In genomic region chr5:172164773-172165212, GRCh38 we compare ENCODE assay signal across 1 cellular context.
A peak's percentile ranks its signal among the peaks of the same experiment; 100 is the strongest.
TF ChIP-seq lines count a peak whose summit lies in the region.

No MANE protein-coding gene starts in this region.

TF ChIP-seq in HepG2, 621 proteins besides CTCF, POLR2A, EP300 and RAD21 (continued from another document):
- no peak for TF ChIP-seq HIC2 (CRISPR knock-in tag; IDR thresholded peaks at IDR 0.05; ENCODE audit: low read depth)
- TF ChIP-seq ZFY (CRISPR knock-in tag; IDR thresholded peaks at IDR 0.05), result peak; percentile 53; the same call in 1 of the 2 replicates
- TF ChIP-seq HOXA5 (CRISPR knock-in tag; IDR thresholded peaks at IDR 0.05), result no peak
- no peak for TF ChIP-seq RBM39 (IDR thresholded peaks at IDR 0.05; ENCODE audit: low read depth, low read length, poor library complexity, severe bottlenecking)
- peak; percentile 7; the same call in 1 of the 2 replicates for TF ChIP-seq SAP130 (CRISPR knock-in tag; IDR thresholded peaks at IDR 0.05; ENCODE audit: low read depth)
- peak; percentile 58; the same call in 1 of the 2 replicates for TF ChIP-seq ZBTB7A (CRISPR knock-in tag; IDR thresholded peaks at IDR 0.05)
- 0 out of 2 replicates have a peak, but pooled peaks have one; percentile 37 for TF ChIP-seq ZNF296 (CRISPR knock-in tag; conservative IDR thresholded peaks at IDR 0.05)
- peak; percentile 45 for TF ChIP-seq HNRNPLL (IDR thresholded peaks at IDR 0.05; ENCODE audit: low read depth, low read length, poor library complexity, severe bottlenecking)
- TF ChIP-seq SALL1 (CRISPR knock-in tag; IDR thresholded peaks at IDR 0.05), result peak; percentile 42; the same call in 1 of the 2 replicates
- TF ChIP-seq SP140L (CRISPR knock-in tag; IDR thresholded peaks at IDR 0.05; ENCODE audit: borderline replicate concordance), result no peak
- TF ChIP-seq MIER3 (CRISPR knock-in tag; IDR thresholded peaks at IDR 0.05; ENCODE audit: borderline replicate concordance), result no peak
- peak; percentile 25; the same call in 1 of the 2 replicates for TF ChIP-seq ARID5B (CRISPR knock-in tag; IDR thresholded peaks at IDR 0.05)
- peak; percentile 53; the same call in 1 of the 2 replicates for TF ChIP-seq ZFX (CRISPR knock-in tag; IDR thresholded peaks at IDR 0.05; ENCODE audit: low read depth)
- 0 out of 2 replicates have a peak, but pooled peaks have one; percentile 58 for TF ChIP-seq PCBP1 (IDR thresholded peaks at IDR 0.05; ENCODE audit: borderline replicate concordance, low read depth, low read length)
- no peak for TF ChIP-seq FOXP1 (IDR thresholded peaks at IDR 0.05)
- no peak for TF ChIP-seq FOXP1 (CRISPR knock-in tag; IDR thresholded peaks at IDR 0.05)
- TF ChIP-seq SOX13 (IDR thresholded peaks at IDR 0.05), result no peak
- TF ChIP-seq SOX13 (CRISPR knock-in tag; conservative IDR thresholded peaks at IDR 0.05 in 1 of 2, IDR thresholded peaks at IDR 0.05 in 1 of 2), result peak in 1 of 2 experiments; percentile 10; a peak in 1 of 4 replicates
- peak; percentile 47; the same call in 1 of the 2 replicates for TF ChIP-seq PITX1 (CRISPR knock-in tag; IDR thresholded peaks at IDR 0.05)
- TF ChIP-seq HNRNPL (IDR thresholded peaks at IDR 0.05; ENCODE audit: low read depth, low read length), result 0 out of 2 replicates have a peak, but pooled peaks have one; percentile 62
- TF ChIP-seq GATAD1 (CRISPR knock-in tag; IDR thresholded peaks at IDR 0.05), result 0 out of 2 replicates have a peak, but pooled peaks have one; percentile 30
- TF ChIP-seq FOSL2 (CRISPR knock-in tag; IDR thresholded peaks at IDR 0.05), result peak; percentile 18; the same call in 1 of the 2 replicates
- peak; percentile 59; the same call in 1 of the 2 replicates for TF ChIP-seq ZFP91 (CRISPR knock-in tag; IDR thresholded peaks at IDR 0.05; ENCODE audit: borderline replicate concordance)
- 0 out of 2 replicates have a peak, but pooled peaks have one; percentile 7 for TF ChIP-seq IRF2 (CRISPR knock-in tag; IDR thresholded peaks at IDR 0.05)
TF ChIP-seq in HepG2: peak in this region for 52.
